1 cellular context compared by ENCODE assay signal in the genomic region with DNA sequence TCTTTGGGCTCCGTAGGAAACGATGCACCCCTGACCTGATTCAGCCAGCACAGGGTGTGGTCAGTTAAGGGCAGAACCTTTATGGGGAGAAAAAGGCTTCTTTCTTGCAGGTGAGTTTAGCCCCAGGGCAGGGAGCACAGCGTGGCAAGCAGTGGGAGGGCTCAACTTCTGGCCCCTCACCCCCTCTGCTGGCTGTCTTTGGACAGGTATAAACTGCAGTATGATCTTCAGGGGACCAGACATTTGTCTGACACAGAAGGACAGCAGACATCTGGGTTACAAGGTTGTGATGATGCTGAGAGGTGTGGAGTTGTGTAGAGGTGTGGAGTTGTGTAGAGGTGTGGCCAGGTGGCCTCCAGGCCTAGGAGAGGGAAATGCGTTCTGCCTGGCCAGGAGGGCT.
TF ChIP-seq lines count a peak whose summit lies in the region.

No MANE protein-coding gene starts in this region.

TF ChIP-seq in K562, 482 proteins besides CTCF, POLR2A, EP300 and RAD21 (continued from another document):
- TF ChIP-seq, protein P1, sequence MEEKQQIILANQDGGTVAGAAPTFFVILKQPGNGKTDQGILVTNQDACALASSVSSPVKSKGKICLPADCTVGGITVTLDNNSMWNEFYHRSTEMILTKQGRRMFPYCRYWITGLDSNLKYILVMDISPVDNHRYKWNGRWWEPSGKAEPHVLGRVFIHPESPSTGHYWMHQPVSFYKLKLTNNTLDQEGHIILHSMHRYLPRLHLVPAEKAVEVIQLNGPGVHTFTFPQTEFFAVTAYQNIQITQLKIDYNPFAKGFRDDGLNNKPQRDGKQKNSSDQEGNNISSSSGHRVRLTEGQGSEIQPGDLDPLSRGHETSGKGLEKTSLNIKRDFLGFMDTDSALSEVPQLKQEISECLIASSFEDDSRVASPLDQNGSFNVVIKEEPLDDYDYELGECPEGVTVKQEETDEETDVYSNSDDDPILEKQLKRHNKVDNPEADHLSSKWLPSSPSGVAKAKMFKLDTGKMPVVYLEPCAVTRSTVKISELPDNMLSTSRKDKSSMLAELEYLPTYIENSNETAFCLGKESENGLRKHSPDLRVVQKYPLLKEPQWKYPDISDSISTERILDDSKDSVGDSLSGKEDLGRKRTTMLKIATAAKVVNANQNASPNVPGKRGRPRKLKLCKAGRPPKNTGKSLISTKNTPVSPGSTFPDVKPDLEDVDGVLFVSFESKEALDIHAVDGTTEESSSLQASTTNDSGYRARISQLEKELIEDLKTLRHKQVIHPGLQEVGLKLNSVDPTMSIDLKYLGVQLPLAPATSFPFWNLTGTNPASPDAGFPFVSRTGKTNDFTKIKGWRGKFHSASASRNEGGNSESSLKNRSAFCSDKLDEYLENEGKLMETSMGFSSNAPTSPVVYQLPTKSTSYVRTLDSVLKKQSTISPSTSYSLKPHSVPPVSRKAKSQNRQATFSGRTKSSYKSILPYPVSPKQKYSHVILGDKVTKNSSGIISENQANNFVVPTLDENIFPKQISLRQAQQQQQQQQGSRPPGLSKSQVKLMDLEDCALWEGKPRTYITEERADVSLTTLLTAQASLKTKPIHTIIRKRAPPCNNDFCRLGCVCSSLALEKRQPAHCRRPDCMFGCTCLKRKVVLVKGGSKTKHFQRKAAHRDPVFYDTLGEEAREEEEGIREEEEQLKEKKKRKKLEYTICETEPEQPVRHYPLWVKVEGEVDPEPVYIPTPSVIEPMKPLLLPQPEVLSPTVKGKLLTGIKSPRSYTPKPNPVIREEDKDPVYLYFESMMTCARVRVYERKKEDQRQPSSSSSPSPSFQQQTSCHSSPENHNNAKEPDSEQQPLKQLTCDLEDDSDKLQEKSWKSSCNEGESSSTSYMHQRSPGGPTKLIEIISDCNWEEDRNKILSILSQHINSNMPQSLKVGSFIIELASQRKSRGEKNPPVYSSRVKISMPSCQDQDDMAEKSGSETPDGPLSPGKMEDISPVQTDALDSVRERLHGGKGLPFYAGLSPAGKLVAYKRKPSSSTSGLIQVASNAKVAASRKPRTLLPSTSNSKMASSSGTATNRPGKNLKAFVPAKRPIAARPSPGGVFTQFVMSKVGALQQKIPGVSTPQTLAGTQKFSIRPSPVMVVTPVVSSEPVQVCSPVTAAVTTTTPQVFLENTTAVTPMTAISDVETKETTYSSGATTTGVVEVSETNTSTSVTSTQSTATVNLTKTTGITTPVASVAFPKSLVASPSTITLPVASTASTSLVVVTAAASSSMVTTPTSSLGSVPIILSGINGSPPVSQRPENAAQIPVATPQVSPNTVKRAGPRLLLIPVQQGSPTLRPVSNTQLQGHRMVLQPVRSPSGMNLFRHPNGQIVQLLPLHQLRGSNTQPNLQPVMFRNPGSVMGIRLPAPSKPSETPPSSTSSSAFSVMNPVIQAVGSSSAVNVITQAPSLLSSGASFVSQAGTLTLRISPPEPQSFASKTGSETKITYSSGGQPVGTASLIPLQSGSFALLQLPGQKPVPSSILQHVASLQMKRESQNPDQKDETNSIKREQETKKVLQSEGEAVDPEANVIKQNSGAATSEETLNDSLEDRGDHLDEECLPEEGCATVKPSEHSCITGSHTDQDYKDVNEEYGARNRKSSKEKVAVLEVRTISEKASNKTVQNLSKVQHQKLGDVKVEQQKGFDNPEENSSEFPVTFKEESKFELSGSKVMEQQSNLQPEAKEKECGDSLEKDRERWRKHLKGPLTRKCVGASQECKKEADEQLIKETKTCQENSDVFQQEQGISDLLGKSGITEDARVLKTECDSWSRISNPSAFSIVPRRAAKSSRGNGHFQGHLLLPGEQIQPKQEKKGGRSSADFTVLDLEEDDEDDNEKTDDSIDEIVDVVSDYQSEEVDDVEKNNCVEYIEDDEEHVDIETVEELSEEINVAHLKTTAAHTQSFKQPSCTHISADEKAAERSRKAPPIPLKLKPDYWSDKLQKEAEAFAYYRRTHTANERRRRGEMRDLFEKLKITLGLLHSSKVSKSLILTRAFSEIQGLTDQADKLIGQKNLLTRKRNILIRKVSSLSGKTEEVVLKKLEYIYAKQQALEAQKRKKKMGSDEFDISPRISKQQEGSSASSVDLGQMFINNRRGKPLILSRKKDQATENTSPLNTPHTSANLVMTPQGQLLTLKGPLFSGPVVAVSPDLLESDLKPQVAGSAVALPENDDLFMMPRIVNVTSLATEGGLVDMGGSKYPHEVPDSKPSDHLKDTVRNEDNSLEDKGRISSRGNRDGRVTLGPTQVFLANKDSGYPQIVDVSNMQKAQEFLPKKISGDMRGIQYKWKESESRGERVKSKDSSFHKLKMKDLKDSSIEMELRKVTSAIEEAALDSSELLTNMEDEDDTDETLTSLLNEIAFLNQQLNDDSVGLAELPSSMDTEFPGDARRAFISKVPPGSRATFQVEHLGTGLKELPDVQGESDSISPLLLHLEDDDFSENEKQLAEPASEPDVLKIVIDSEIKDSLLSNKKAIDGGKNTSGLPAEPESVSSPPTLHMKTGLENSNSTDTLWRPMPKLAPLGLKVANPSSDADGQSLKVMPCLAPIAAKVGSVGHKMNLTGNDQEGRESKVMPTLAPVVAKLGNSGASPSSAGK (IDR thresholded peaks at IDR 0.05) = no peak
- no peak for TF ChIP-seq DIDO1 (tag; IDR thresholded peaks at IDR 0.05; ENCODE audit: low read depth)
- TF ChIP-seq SRF (CRISPR knock-in tag; IDR thresholded peaks at IDR 0.05) = no peak
- TF ChIP-seq, protein P2, sequence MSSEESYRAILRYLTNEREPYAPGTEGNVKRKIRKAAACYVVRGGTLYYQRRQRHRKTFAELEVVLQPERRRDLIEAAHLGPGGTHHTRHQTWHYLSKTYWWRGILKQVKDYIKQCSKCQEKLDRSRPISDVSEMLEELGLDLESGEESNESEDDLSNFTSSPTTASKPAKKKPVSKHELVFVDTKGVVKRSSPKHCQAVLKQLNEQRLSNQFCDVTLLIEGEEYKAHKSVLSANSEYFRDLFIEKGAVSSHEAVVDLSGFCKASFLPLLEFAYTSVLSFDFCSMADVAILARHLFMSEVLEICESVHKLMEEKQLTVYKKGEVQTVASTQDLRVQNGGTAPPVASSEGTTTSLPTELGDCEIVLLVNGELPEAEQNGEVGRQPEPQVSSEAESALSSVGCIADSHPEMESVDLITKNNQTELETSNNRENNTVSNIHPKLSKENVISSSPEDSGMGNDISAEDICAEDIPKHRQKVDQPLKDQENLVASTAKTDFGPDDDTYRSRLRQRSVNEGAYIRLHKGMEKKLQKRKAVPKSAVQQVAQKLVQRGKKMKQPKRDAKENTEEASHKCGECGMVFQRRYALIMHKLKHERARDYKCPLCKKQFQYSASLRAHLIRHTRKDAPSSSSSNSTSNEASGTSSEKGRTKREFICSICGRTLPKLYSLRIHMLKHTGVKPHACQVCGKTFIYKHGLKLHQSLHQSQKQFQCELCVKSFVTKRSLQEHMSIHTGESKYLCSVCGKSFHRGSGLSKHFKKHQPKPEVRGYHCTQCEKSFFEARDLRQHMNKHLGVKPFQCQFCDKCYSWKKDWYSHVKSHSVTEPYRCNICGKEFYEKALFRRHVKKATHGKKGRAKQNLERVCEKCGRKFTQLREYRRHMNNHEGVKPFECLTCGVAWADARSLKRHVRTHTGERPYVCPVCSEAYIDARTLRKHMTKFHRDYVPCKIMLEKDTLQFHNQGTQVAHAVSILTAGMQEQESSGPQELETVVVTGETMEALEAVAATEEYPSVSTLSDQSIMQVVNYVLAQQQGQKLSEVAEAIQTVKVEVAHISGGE (CRISPR knock-in tag; IDR thresholded peaks at IDR 0.05) = no peak
- TF ChIP-seq SMAD2 (IDR thresholded peaks at IDR 0.05; ENCODE audit: low read depth, low read length) = no peak
